In genomic region chr7:43591551-43592180, GRCh38 we compare ENCODE assay signal across 9 cellular contexts. TPM values are rescaled to one million over a fixed set of nuclear protein-coding genes. Genes with fewer than 3 reads are reported as not detected.
DNase-seq lines count a peak whose midpoint lies in the region; ATAC-seq and TF ChIP-seq lines count a peak whose summit lies in the region.
"Had no signal": no experiment of that assay in that cellular context is flagged by ENCODE, and none has a peak within 500 bp of the region (broad histone marks: within the 10 kb centered on the region; RNA-seq: fewer than 3 reads in every experiment).

No MANE protein-coding gene starts in this region.

- H2BK15ac ChIP-seq in mesenchymal stem cell (ENCODE audit: low read depth, poor library complexity, severe bottlenecking): no peak overlapping the region

- H3K4me3 ChIP-seq in mesenchymal stem cell (ENCODE audit: insufficient read depth in 1 of 2, low read depth in 1 of 2, low read length in 2 of 2): no peak overlapping the region
- H3K4me3 ChIP-seq: right atrium auricular region had no signal

- no peak overlapping the region for H4K8ac ChIP-seq in mesenchymal stem cell (ENCODE audit: low read length)

- H3K9me3 Mint-ChIP-seq in activated CD8-positive, alpha-beta T cell treated with anti-CD3 and anti-CD28 coated beads for 36 hours: no peaks in the 10 kb centered on the region

- TF ChIP-seq CTCF in activated CD8-positive, alpha-beta T cell treated with anti-CD3 and anti-CD28 coated beads for 36 hours (IDR thresholded peaks at IDR 0.05): no peak

- H3K4me2 ChIP-seq in mesenchymal stem cell (ENCODE audit: low read length, poor library complexity, severe bottlenecking): no peak overlapping the region

- peaks cover 10% of the 10 kb centered on the region for H3K4me1 ChIP-seq in mesenchymal stem cell (ENCODE audit: control insufficient read depth, insufficient read depth, low read depth, low read length)

- H3K14ac ChIP-seq in mesenchymal stem cell (ENCODE audit: low read length in 2 of 2): no peak overlapping the region

- ATAC-seq in HG02870 (IDR thresholded peaks at IDR 0.05; ENCODE audit: unreplicated experiment) (peak; percentile 22), left cardiac atrium (no peak)
- peak; percentile 18 for ATAC-seq in activated CD8-positive, alpha-beta T cell treated with anti-CD3 and anti-CD28 coated beads for 36 hours

- 62% methylated on average over 2 of the region's 4 CpGs for WGBS in mesenchymal stem cell

- H3K36me3 ChIP-seq in mesenchymal stem cell (ENCODE audit: control insufficient read depth in 1 of 2, insufficient read depth in 2 of 2, low read depth in 1 of 2, low read length in 2 of 2): peaks cover 3 to 8% of the 10 kb centered on the region in 2 experiments

- no peak overlapping the region for H3K23ac ChIP-seq in mesenchymal stem cell (ENCODE audit: low read length in 2 of 2)

- intact Hi-C loops in activated CD8-positive, alpha-beta T cell treated with anti-CD3 and anti-CD28 coated beads for 36 hours (cut with micrococcal nuclease): loop anchor here (2.0 kb wide), 1 partner anchor 57 kb away; no protein-coding TSS in a partner anchor
- intact Hi-C loops in left cardiac atrium (cut with DNase I): no loop called here

- peaks cover 81% of the 10 kb centered on the region for H3K4me1 Mint-ChIP-seq in activated CD8-positive, alpha-beta T cell treated with anti-CD3 and anti-CD28 coated beads for 36 hours (ENCODE audit: low read depth)

- H3K36me3 Mint-ChIP-seq in activated CD8-positive, alpha-beta T cell treated with anti-CD3 and anti-CD28 coated beads for 36 hours (ENCODE audit: low read depth): peaks cover 20% of the 10 kb centered on the region

- H3K18ac ChIP-seq in mesenchymal stem cell (ENCODE audit: low read depth in 1 of 2, low read length in 2 of 2): no peak overlapping the region

- H3K27me3 Mint-ChIP-seq in activated CD8-positive, alpha-beta T cell treated with anti-CD3 and anti-CD28 coated beads for 36 hours: no peaks in the 10 kb centered on the region

- peak overlapping the region; percentile 44 for H2AK5ac ChIP-seq in mesenchymal stem cell (ENCODE audit: low read length, severe bottlenecking)

- H2BK120ac ChIP-seq in mesenchymal stem cell (ENCODE audit: low read depth, low read length): no peak overlapping the region

- no peaks in the 10 kb centered on the region for H3K27me3 ChIP-seq in mesenchymal stem cell (ENCODE audit: control insufficient read depth in 1 of 2, insufficient read depth in 1 of 2, low read length in 2 of 2)
- H3K27me3 ChIP-seq: right atrium auricular region had no signal

- H2BK5ac ChIP-seq in mesenchymal stem cell (ENCODE audit: low read depth, low read length, poor library complexity, severe bottlenecking): peak overlapping the region; percentile 14

- peak overlapping the region; percentile 91 for H3K27ac ChIP-seq in mesenchymal stem cell (ENCODE audit: low read length, poor library complexity, severe bottlenecking)
- H3K27ac ChIP-seq: right atrium auricular region had no signal

- H4K91ac ChIP-seq in mesenchymal stem cell (ENCODE audit: low read length): no peak overlapping the region

- H2BK12ac ChIP-seq in mesenchymal stem cell (ENCODE audit: low read length in 2 of 2): no peak overlapping the region

- H3K79me1 ChIP-seq in mesenchymal stem cell (replicated peaks; ENCODE audit: low read length, poor library complexity, severe bottlenecking): no peaks in the 10 kb centered on the region

- POLR2A ChIA-PET in activated CD8-positive, alpha-beta T cell treated with anti-CD3 and anti-CD28 coated beads for 36 hours (lab: Charles Lee): interaction anchor here (0.9 to 3.5 kb wide), 9 partner anchors 8 to 60 kb away, joined by 3 to 22 read pairs (median 6); partner anchors contain the start of gene STK17A

- DNase-seq in ELR (ENCODE audit: low read depth): peak; percentile 82
- DNase-seq in activated CD8-positive, alpha-beta T cell treated with anti-CD3 and anti-CD28 coated beads for 36 hours: no peak
- DNase-seq in mesenchymal stem cell: peak; percentile 34
- no peak for DNase-seq in D341Med (ENCODE audit: low spot score)
- no peak for DNase-seq in left cardiac atrium
- no peak for DNase-seq in GM19238 (ENCODE audit: insufficient read length, low spot score)
- no peak for DNase-seq in NCI-H1930 (lab: John Stamatoyannopoulos, UW)

- peak overlapping the region; percentile 46 for H3K4me3 Mint-ChIP-seq in activated CD8-positive, alpha-beta T cell treated with anti-CD3 and anti-CD28 coated beads for 36 hours

- H3K4ac ChIP-seq in mesenchymal stem cell (ENCODE audit: low read depth in 1 of 2, low read length in 2 of 2): no peak overlapping the region

- no peak overlapping the region for H2AFZ ChIP-seq in mesenchymal stem cell (ENCODE audit: low read depth, low read length)

- peak overlapping the region; percentile 86 for H3K27ac Mint-ChIP-seq in activated CD8-positive, alpha-beta T cell treated with anti-CD3 and anti-CD28 coated beads for 36 hours

- no peaks in the 10 kb centered on the region for H3K9me3 ChIP-seq in mesenchymal stem cell (ENCODE audit: control insufficient read depth, low read length)
- H3K9me3 ChIP-seq: right atrium auricular region had no signal

- CTCF ChIA-PET in activated CD8-positive, alpha-beta T cell treated with anti-CD3 and anti-CD28 coated beads for 36 hours (lab: Charles Lee): interaction anchor here (0.9 to 1.7 kb wide), 9 partner anchors 9 to 108 kb away, joined by 3 to 14 read pairs (median 5); partner anchors contain the start of gene STK17A

- H3K9ac ChIP-seq in mesenchymal stem cell (ENCODE audit: low read length): peak overlapping the region; percentile 2

RNA-seq across cellular contexts. Expression of gene STK17A, which starts 8.8 kb away (rescaled TPM):
- 10 to 100 TPM; 42.4 to 46.1 TPM for total RNA-seq in activated CD8-positive, alpha-beta T cell treated with anti-CD3 and anti-CD28 coated beads for 36 hours
- 21.9 TPM for polyA plus RNA-seq in mesenchymal stem cell (2013, experiment 1 of 2)
- polyA plus RNA-seq in mesenchymal stem cell (2013, experiment 2 of 2): 21.5 TPM
- total RNA-seq in left cardiac atrium: 10 to 100 TPM; 12.2 to 18.0 TPM

Comparison
In these comparisons a context has a peak if more than half of its experiments do, and no peak if none do; other contexts are left out.
1. DNase-seq: peak in ELR (single experiment) and mesenchymal stem cell (single experiment); none in activated CD8-positive, alpha-beta T cell treated with anti-CD3 and anti-CD28 coated beads for 36 hours (single experiment), D341Med (single experiment), left cardiac atrium (single experiment), GM19238 (single experiment) and NCI-H1930 (0 of 2).
2. ATAC-seq: peak in HG02870 (single experiment) and activated CD8-positive, alpha-beta T cell treated with anti-CD3 and anti-CD28 coated beads for 36 hours (single experiment); none in left cardiac atrium (0 of 2).